8 cellular contexts compared by ENCODE assay signal in genomic region chr15:96340611-96341464, GRCh38. TPM values are rescaled to one million over a fixed set of nuclear protein-coding genes. Genes with fewer than 3 reads are reported as not detected.
DNase-seq lines count a peak whose midpoint lies in the region; ATAC-seq and TF ChIP-seq lines count a peak whose summit lies in the region.

No MANE protein-coding gene starts in this region.

- ATAC-seq in left colon (peak; percentile 43), thoracic aorta (ENCODE audit: insufficient number of reproducible peaks, low FRiP score, low read depth) (no peak), HG02623 (IDR thresholded peaks at IDR 0.05; ENCODE audit: unreplicated experiment) (no peak), HG03439 (IDR thresholded peaks at IDR 0.05; ENCODE audit: unreplicated experiment) (no peak), GM21737 (IDR thresholded peaks at IDR 0.05; ENCODE audit: unreplicated experiment) (no peak)

- H3K4me3 ChIP-seq in MG63: peak overlapping the region; percentile 83
- peak overlapping the region; percentile 74 for H3K4me3 ChIP-seq in thoracic aorta

- no peaks in the 10 kb centered on the region for H3K9me3 ChIP-seq in MG63
- H3K9me3 ChIP-seq in thoracic aorta: no peaks in the 10 kb centered on the region

- H3K36me3 ChIP-seq in MG63 (peaks cover 51% of the 10 kb centered on the region), thoracic aorta (no peaks in the 10 kb centered on the region)

- H3K27me3 ChIP-seq in MG63 (no peaks in the 10 kb centered on the region), thoracic aorta (replicated peaks; ENCODE audit: insufficient read depth) (no peaks in the 10 kb centered on the region)

- peaks cover 0 to 34% of the 10 kb centered on the region in 2 donors for H3K4me1 ChIP-seq in thoracic aorta (ENCODE audit: control insufficient read depth in 1 of 2, low read depth in 2 of 2)

- H3K27ac ChIP-seq in caudate nucleus (ENCODE audit: low read depth, low read length): peak overlapping the region; percentile 58
- H3K27ac ChIP-seq in thoracic aorta: peak overlapping the region; percentile 94 to 95

- no peak for TF ChIP-seq CTCF in thoracic aorta (IDR thresholded peaks at IDR 0.05)

- peak; percentile 89 for DNase-seq in DMS114 treated with DMSO at 0.1 percent for 48 hours (lab: John Stamatoyannopoulos, UW; ENCODE audit: unreplicated experiment)
- peak; percentile 59 for DNase-seq in MG63
- DNase-seq in caudate nucleus (lab: John Stamatoyannopoulos, UW): peak in 4 of 61 donors; percentile 13 to 66 (median 32)
- peak in 1 of 2 donors; percentile 56 for DNase-seq in left colon
- DNase-seq in thoracic aorta (ENCODE audit: low spot score): no peak

- intact Hi-C loops in left colon (cut with DNase I, micrococcal nuclease): no loop called here

RNA-seq across cellular contexts. Expression of gene NR2F2, which starts 10.3 kb away (rescaled TPM):
- 1.3 and 1.9 TPM in 2 replicates for total RNA-seq in MG63 (2014; rRNA removed; shearing (Covaris generic); ENCODE audit: low replicate concordance)
- total RNA-seq in left colon (10 to 100 TPM; 24.9 to 35.3 TPM), thoracic aorta (10 to 100 TPM; 31.8 to 49.8 TPM)
